In genomic region chr22:41801147-41801819, GRCh38 we compare ENCODE assay signal across 8 cellular contexts. TPM values are rescaled to one million over a fixed set of nuclear protein-coding genes. Genes with fewer than 3 reads are reported as not detected.
A peak's percentile ranks its signal among the peaks of the same experiment; 100 is the strongest.
DNase-seq lines count a peak whose midpoint lies in the region; ATAC-seq, FAIRE-seq and TF ChIP-seq lines count a peak whose summit lies in the region.

No MANE protein-coding gene starts in this region.

- peak overlapping the region; percentile 91 for H3K9ac ChIP-seq in mucosa of stomach (ENCODE audit: low read length)

- DNase-seq in AG04449 (ENCODE audit: low read depth, low spot score) (no peak), HT-29 (ENCODE audit: low spot score) (peak; percentile 5), bronchial epithelial cell (ENCODE audit: low read depth) (no peak), superior temporal gyrus (ENCODE audit: extremely low spot score) (no peak)

- TF ChIP-seq CTCF in AG04449 (IDR thresholded peaks at IDR 0.05; ENCODE audit: insufficient read depth, low read length, missing control alignments) = no peak
- TF ChIP-seq CTCF in bronchial epithelial cell (IDR thresholded peaks at IDR 0.05; ENCODE audit: insufficient read depth, low read length, severe bottlenecking) = no peak

- H3K4me3 ChIP-seq in AG04449 (ENCODE audit: low read depth, low read length) (peak overlapping the region; percentile 99), bronchial epithelial cell (ENCODE audit: low read depth, low read length) (peak overlapping the region; percentile 67), mucosa of stomach (ENCODE audit: low read length) (peak overlapping the region; percentile 89)

- ATAC-seq in GM19035 (IDR thresholded peaks at IDR 0.05; ENCODE audit: unreplicated experiment) (no peak), HG03521 (IDR thresholded peaks at IDR 0.05; ENCODE audit: unreplicated experiment) (no peak), HG03432 (IDR thresholded peaks at IDR 0.05; ENCODE audit: unreplicated experiment) (no peak)

- H3K36me3 ChIP-seq in bronchial epithelial cell (ENCODE audit: control insufficient read depth, insufficient read depth, low read length) (no peaks in the 10 kb centered on the region), mucosa of stomach (ENCODE audit: control insufficient read depth, insufficient read depth, low read length) (no peaks in the 10 kb centered on the region)

- no peak for FAIRE-seq in bronchial epithelial cell (lab: Jason Lieb, UNC)

- peaks cover 22% of the 10 kb centered on the region for H3K4me1 ChIP-seq in mucosa of stomach (ENCODE audit: control insufficient read depth, insufficient read depth, low read length)

- CTCF ChIA-PET in AG04449 (lab: Yijun Ruan, JAX) = interaction anchor here (0.8 to 3.2 kb wide), 6 partner anchors 14 to 140 kb away, joined by 3 to 30 read pairs (median 6); partner anchors contain the start of gene MEI1

- POLR2A ChIA-PET in AG04449 (lab: Yijun Ruan, JAX) = interaction anchor here (0.5 to 1.2 kb wide), 2 partner anchors 31 to 54 kb away, joined by 3 to 5 read pairs; partner anchors contain the start of gene SREBF2

- H3K9me3 ChIP-seq in mucosa of stomach (ENCODE audit: control insufficient read depth, low read length) = no peaks in the 10 kb centered on the region

- H3K27me3 ChIP-seq in bronchial epithelial cell (ENCODE audit: control insufficient read depth, insufficient read depth, low read length) (no peaks in the 10 kb centered on the region), mucosa of stomach (ENCODE audit: control insufficient read depth, insufficient read depth, low read length) (no peaks in the 10 kb centered on the region)

RNA-seq across cellular contexts. Expression of gene CCDC134, which starts 0.8 kb away (rescaled TPM):
- 12.2 and 14.6 TPM in 2 replicates for total RNA-seq in HT-29 (2014; rRNA removed; shearing (Covaris generic))
- 5.4 and 6.1 TPM in 2 replicates for total RNA-seq in bronchial epithelial cell

RNA-seq across cellular contexts. Expression of gene SREBF2, which starts 31.6 kb away (rescaled TPM):
- 88.5 and 104 TPM in 2 replicates for total RNA-seq in HT-29 (2014; rRNA removed; shearing (Covaris generic))
- 44.2 and 66.4 TPM in 2 replicates for total RNA-seq in bronchial epithelial cell
